15 cellular contexts compared by ENCODE assay signal in the genomic region with DNA sequence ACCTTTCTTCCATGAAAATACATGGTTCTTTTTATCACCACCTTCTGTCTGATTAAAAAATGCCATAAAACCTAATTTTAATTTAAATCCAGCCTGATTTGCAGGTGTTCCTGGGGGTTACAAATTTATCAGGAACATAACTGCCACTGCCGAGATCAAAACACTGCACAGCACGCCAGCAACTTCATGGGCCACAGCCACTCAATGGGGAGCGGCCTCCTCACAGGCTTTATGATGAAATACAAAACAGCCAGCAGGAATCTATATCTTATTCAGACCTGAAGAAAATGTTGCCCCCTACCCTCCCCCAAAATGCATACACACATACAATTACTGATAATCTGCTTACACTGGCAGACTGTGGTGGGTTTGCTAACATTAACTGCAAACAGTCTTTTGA.
"Had no signal": no experiment of that assay in that cellular context is flagged by ENCODE, and none has a peak within 500 bp of the region (broad histone marks: within the 10 kb centered on the region; RNA-seq: fewer than 3 reads in every experiment).

No MANE protein-coding gene starts in this region.

- H3K27me3 ChIP-seq: brain microvascular endothelial cell, esophagus squamous epithelium had no signal

- H3K4me3 ChIP-seq: coronary artery, esophagus squamous epithelium, psoas muscle had no signal

- H3K27ac ChIP-seq: brain microvascular endothelial cell, coronary artery, esophagus squamous epithelium had no signal

- H3K36me3 ChIP-seq: brain microvascular endothelial cell, esophagus squamous epithelium had no signal

- DNase-seq: activated B cell treated with CpG ODN at 0.5 μM for 24 hours; activated CD4-positive, alpha-beta T cell treated with anti-CD3 and anti-CD28 coated beads for 48 hours; activated CD8-positive, alpha-beta memory T cell treated with anti-CD3 and anti-CD28 coated beads, Interleukin-2, amount 50 U/mL, for 4 hours; activated CD8-positive, alpha-beta T cell treated with anti-CD3 and anti-CD28 coated beads, Interleukin-2, amount 10 ng/mL, durations not matched to agents 7 days and 5 days; activated naive CD8-positive, alpha-beta T cell treated with anti-CD3 and anti-CD28 coated beads for 36 hours; amygdala; brain microvascular endothelial cell; esophagus squamous epithelium; kidney glomerular epithelial cell; left ventricle myocardium superior; mesenchymal stem cell; psoas muscle; stimulated activated CD4-positive, alpha-beta T cell treated with anti-CD3 and anti-CD28 coated beads, Interleukin-2, amount 100 ng/mL, for 24 hours; T-helper 2 cell had no signal

- H3K9me3 ChIP-seq: esophagus squamous epithelium, psoas muscle had no signal
